In genomic region chrX:55488559-55489314, GRCh38 we compare ENCODE assay signal across 8 cellular contexts.
DNase-seq lines count a peak whose midpoint lies in the region; ATAC-seq and FAIRE-seq lines count a peak whose summit lies in the region.

No MANE protein-coding gene starts in this region.

- H3K4me3 ChIP-seq in BLaER1 treated with 17β-estradiol and CSF1 and Interleukin-3, amounts not matched to agents 10 nM and 100 nM, result peak overlapping the region; percentile 64 to 77 (median 71)

- intact Hi-C loops in head of caudate nucleus (cut with DNase I), result no loop called here

- no peak for FAIRE-seq in urothelium cell line (lab: Jason Lieb, UNC)

- no peaks in the 10 kb centered on the region; a peak in 1 of 22 replicates for H4K20me1 ChIP-seq in BLaER1 treated with 17β-estradiol and CSF1 and Interleukin-3, amounts not matched to agents 10 nM and 100 nM

- DNase-seq in SHP77 (lab: John Stamatoyannopoulos, UW), result peak; percentile 46 to 67
- peak; percentile 73 for DNase-seq in activated naive CD4-positive, alpha-beta T cell treated with anti-CD3 and anti-CD28 coated beads, Interleukin-2, amount 10 ng/mL, durations not matched to agents 7 days and 5 days
- DNase-seq in head of caudate nucleus, result peak; percentile 36 to 88 (median 76)
- peak; percentile 78 for DNase-seq in pons (ENCODE audit: low spot score)
- peak; percentile 75 for DNase-seq in urothelium cell line (ENCODE audit: low spot score)

- no peaks in the 10 kb centered on the region for H3K36me3 Mint-ChIP-seq in activated naive CD4-positive, alpha-beta T cell treated with anti-CD3 and anti-CD28 coated beads, Interleukin-2, amount 10 ng/mL, durations not matched to agents 7 days and 5 days

- peaks cover 34 to 57% (median 51%) of the 10 kb centered on the region in 11 experiments; a peak in 20 of 22 replicates for H3K27me3 ChIP-seq in BLaER1 treated with 17β-estradiol and CSF1 and Interleukin-3, amounts not matched to agents 10 nM and 100 nM

- H3K4me2 ChIP-seq in BLaER1 treated with 17β-estradiol and CSF1 and Interleukin-3, amounts not matched to agents 10 nM and 100 nM, result peak overlapping the region; percentile 54 to 74 (median 67); a peak in 21 of 22 replicates

- CTCF ChIA-PET in activated naive CD4-positive, alpha-beta T cell treated with anti-CD3 and anti-CD28 coated beads, Interleukin-2, amount 10 ng/mL, durations not matched to agents 7 days and 5 days (lab: Charles Lee), result interaction anchor here (1.2 to 1.8 kb wide), 2 partner anchors 36 to 420 kb away, joined by 3 to 7 read pairs; partner anchors contain the start of gene MAGEH1

- ATAC-seq in GM19351 (IDR thresholded peaks at IDR 0.05; ENCODE audit: unreplicated experiment), result peak; percentile 57
- ATAC-seq in HG03558 (IDR thresholded peaks at IDR 0.05; ENCODE audit: extremely low read depth, unreplicated experiment), result peak; percentile 31

- no peaks in the 10 kb centered on the region for H3K27me3 Mint-ChIP-seq in activated naive CD4-positive, alpha-beta T cell treated with anti-CD3 and anti-CD28 coated beads, Interleukin-2, amount 10 ng/mL, durations not matched to agents 7 days and 5 days

- H3K4me3 Mint-ChIP-seq in activated naive CD4-positive, alpha-beta T cell treated with anti-CD3 and anti-CD28 coated beads, Interleukin-2, amount 10 ng/mL, durations not matched to agents 7 days and 5 days, result peak overlapping the region; percentile 88

- H3K27ac Mint-ChIP-seq in activated naive CD4-positive, alpha-beta T cell treated with anti-CD3 and anti-CD28 coated beads, Interleukin-2, amount 10 ng/mL, durations not matched to agents 7 days and 5 days, result peak overlapping the region; percentile 94

- H3K9ac ChIP-seq in BLaER1 treated with 17β-estradiol and CSF1 and Interleukin-3, amounts not matched to agents 10 nM and 100 nM, result peak overlapping the region; percentile 74 to 94 (median 83)

- peak overlapping the region; percentile 77 to 96 (median 82) for H3K27ac ChIP-seq in BLaER1 treated with 17β-estradiol and CSF1 and Interleukin-3, amounts not matched to agents 10 nM and 100 nM

- no peaks in the 10 kb centered on the region for H3K9me3 Mint-ChIP-seq in activated naive CD4-positive, alpha-beta T cell treated with anti-CD3 and anti-CD28 coated beads, Interleukin-2, amount 10 ng/mL, durations not matched to agents 7 days and 5 days

- H3K4me1 ChIP-seq in BLaER1 treated with 17β-estradiol and CSF1 and Interleukin-3, amounts not matched to agents 10 nM and 100 nM, result peaks cover 0 to 17% (median 13%) of the 10 kb centered on the region in 10 experiments; a peak in 13 of 20 replicates

- no peaks in the 10 kb centered on the region for H3K36me3 ChIP-seq in BLaER1 treated with 17β-estradiol and CSF1 and Interleukin-3, amounts not matched to agents 10 nM and 100 nM

- peaks cover 19% of the 10 kb centered on the region for H3K4me1 Mint-ChIP-seq in activated naive CD4-positive, alpha-beta T cell treated with anti-CD3 and anti-CD28 coated beads, Interleukin-2, amount 10 ng/mL, durations not matched to agents 7 days and 5 days

- 0 out of 22 replicates have a peak, but pooled peaks cover 0 to 10% (median 0%) of the 10 kb centered on the region in 11 experiments for H3K9me3 ChIP-seq in BLaER1 treated with 17β-estradiol and CSF1 and Interleukin-3, amounts not matched to agents 10 nM and 100 nM (replicated peaks in 1 of 11)

Comparison
In these comparisons a context has a peak if more than half of its experiments do, and no peak if none do; other contexts are left out.
1. Peak in every context shown above with its lines: DNase-seq, ATAC-seq, H3K4me3 ChIP-seq and H3K27ac ChIP-seq.